Comparison of ENCODE assay signal across 20 cellular contexts in the genomic region with DNA sequence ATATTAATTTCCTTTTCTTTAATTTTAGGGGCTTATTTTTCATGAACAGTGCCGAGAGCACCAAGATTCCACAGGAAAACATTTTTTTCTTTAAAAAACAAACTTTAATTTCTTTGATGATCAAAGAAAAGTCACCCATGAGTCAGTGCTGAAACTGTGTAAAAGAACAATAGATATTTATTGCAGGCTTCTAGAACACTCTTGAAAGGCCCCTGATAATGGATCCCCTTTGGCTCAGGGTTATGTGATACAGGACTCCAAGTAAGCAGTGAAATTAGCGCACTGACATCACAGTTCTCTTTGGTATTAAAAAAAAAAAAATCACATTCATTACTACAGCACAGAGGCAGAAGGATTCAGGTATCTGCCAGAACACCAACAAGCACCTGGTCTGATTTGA.
"Had no signal": no experiment of that assay in that cellular context is flagged by ENCODE, and none has a peak within 500 bp of the region (broad histone marks: within the 10 kb centered on the region; RNA-seq: fewer than 3 reads in every experiment).

No MANE protein-coding gene starts in this region.

- H3K9me3 ChIP-seq: adrenal gland, breast epithelium, SJSA1 had no signal

- DNase-seq: activated CD4-positive, alpha-beta T cell treated with anti-CD3 and anti-CD28 coated beads for 4 hours; activated CD8-positive, alpha-beta memory T cell treated with anti-CD3 and anti-CD28 coated beads, Interleukin-2, amount 50 U/mL, for 48 hours; activated CD8-positive, alpha-beta T cell treated with anti-CD3 and anti-CD28 coated beads for 36 hours; activated naive CD4-positive, alpha-beta T cell treated with anti-CD3 and anti-CD28 coated beads, Interleukin-2, amount 50 U/mL, for 16 hours; activated naive CD8-positive, alpha-beta T cell treated with anti-CD3 and anti-CD28 coated beads, Interleukin-2, amount 10 ng/mL, durations not matched to agents 7 days and 5 days; activated T-cell treated with anti-CD3 and anti-CD28 coated beads, Interleukin-2, amount 50 U/mL, for 1 hour; adrenal gland; aorta; Karpas-422; MM.1S; NCI-H1930; NCI-H2107; NCI-H446; NCI-H524; SHP77; T-helper 2 cell; WERI-Rb-1 had no signal

- H3K4me1 ChIP-seq: breast epithelium had no signal

- H3K27ac ChIP-seq: SJSA1, WERI-Rb-1 had no signal

- H3K27me3 ChIP-seq: adrenal gland, breast epithelium, SJSA1 had no signal

- H3K36me3 ChIP-seq: breast epithelium, SJSA1, WERI-Rb-1 had no signal

- H3K4me3 ChIP-seq: adrenal gland, breast epithelium, K562, SJSA1 had no signal
